Comparison of ENCODE assay signal across 8 cellular contexts in the genomic region with DNA sequence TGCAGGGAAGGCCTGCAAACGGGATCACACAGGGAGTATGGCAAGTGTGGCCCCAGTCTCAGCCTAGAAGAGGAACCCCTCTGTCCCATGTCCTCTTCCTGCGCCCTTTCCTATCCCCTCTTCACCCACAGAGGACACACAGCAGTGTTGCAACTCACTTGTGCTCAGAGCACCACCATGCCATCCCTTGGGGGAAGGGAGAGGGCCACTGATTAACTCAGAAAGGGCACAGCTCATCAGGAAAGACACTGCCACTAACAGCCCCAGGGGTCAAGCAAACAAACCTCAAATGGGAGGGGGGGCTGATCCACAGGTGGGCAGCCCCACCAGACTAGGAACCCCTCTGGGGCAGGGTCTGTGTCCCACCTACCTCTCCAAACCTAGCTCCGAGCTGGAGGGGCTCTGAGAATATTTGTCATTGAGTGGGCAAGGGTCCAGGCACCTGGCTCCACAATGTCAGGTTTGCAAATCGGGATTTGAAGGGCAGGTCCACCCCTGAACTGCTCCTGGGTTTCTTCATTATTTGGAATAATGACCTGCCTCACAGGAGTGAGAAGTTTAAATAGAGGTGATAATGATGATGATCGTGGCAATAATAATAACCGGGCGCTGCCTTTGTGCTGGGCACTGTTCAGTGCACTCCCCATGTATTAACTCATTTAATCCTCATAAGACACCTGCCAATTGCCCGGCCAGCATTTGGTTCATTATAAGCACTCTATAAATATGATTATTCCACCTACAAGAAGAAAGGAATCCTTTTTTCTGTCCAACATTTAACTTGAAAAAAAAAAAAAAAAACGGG. TPM values are rescaled to one million over a fixed set of nuclear protein-coding genes. Genes with fewer than 3 reads are reported as not detected.
DNase-seq lines count a peak whose midpoint lies in the region; ATAC-seq and TF ChIP-seq lines count a peak whose summit lies in the region.

No MANE protein-coding gene starts in this region.

- peak overlapping the region; percentile 87 for H3K4me3 ChIP-seq in RWPE2 (ENCODE audit: severe bottlenecking)
- peak overlapping the region; percentile 66 to 91 (median 78) for H3K4me3 ChIP-seq in esophagus squamous epithelium
- H3K4me3 ChIP-seq in psoas muscle, result peak overlapping the region; percentile 88

- 19 to 35% methylated on average over 7 to 9 of the region's 9 CpGs for WGBS in esophagus squamous epithelium, 2 donors
- 29 to 37% (median 30%) methylated on average over 9 of the region's 9 CpGs for WGBS in psoas muscle, 3 donors

- H3K27me3 ChIP-seq in RWPE2 (ENCODE audit: insufficient read depth, poor library complexity, severe bottlenecking), result no peaks in the 10 kb centered on the region
- no peaks in the 10 kb centered on the region for H3K27me3 ChIP-seq in esophagus squamous epithelium
- no peaks in the 10 kb centered on the region for H3K27me3 ChIP-seq in psoas muscle (ENCODE audit: insufficient read depth in 3 of 3, low read length in 2 of 3)

- no peak for ATAC-seq in RWPE2 (ENCODE audit: low read depth)
- no peak for ATAC-seq in psoas muscle
- no peak for ATAC-seq in GM19397 (IDR thresholded peaks at IDR 0.05; ENCODE audit: unreplicated experiment)

- TF ChIP-seq CTCF in RWPE2 (IDR thresholded peaks at IDR 0.05; ENCODE audit: poor library complexity, severe bottlenecking) (no peak), esophagus squamous epithelium (IDR thresholded peaks at IDR 0.05) (no peak), psoas muscle (IDR thresholded peaks at IDR 0.05) (no peak)

- H3K4me1 ChIP-seq in RWPE2 (ENCODE audit: insufficient read depth, poor library complexity, severe bottlenecking) (peaks cover 7% of the 10 kb centered on the region), esophagus squamous epithelium (peaks cover 0 to 49% (median 23%) of the 10 kb centered on the region in 3 donors), psoas muscle (peaks cover 22% of the 10 kb centered on the region)

- H3K27ac ChIP-seq in RWPE2 (ENCODE audit: poor library complexity, severe bottlenecking) (no peak overlapping the region), esophagus squamous epithelium (peak overlapping the region; percentile 29 to 97 (median 94)), psoas muscle (peak overlapping the region; percentile 98)

- H3K36me3 ChIP-seq in RWPE2 (ENCODE audit: low read depth) (peaks cover 3% of the 10 kb centered on the region), esophagus squamous epithelium (peaks cover 0 to 40% (median 3%) of the 10 kb centered on the region in 3 donors), psoas muscle (ENCODE audit: insufficient read depth in 1 of 2, low read depth in 1 of 2) (peaks cover 0 to 11% of the 10 kb centered on the region in 2 donors)

- H3K9me3 ChIP-seq in RWPE2 (ENCODE audit: severe bottlenecking) (no peaks in the 10 kb centered on the region), esophagus squamous epithelium (no peaks in the 10 kb centered on the region), psoas muscle (no peaks in the 10 kb centered on the region)

- TF ChIP-seq POLR2A in esophagus squamous epithelium (IDR thresholded peaks at IDR 0.05), result no peak

- intact Hi-C loops in esophagus squamous epithelium (cut with DNase I) (loop anchor here (5.0 kb wide), 1 partner anchor 66 kb away; no protein-coding TSS in a partner anchor), psoas muscle (cut with DNase I) (no loop called here)

- peak; percentile 46 for DNase-seq in GF-D8 (lab: John Stamatoyannopoulos, UW)
- DNase-seq in RWPE2 (ENCODE audit: low spot score), result no peak
- no peak for DNase-seq in esophagus squamous epithelium (lab: John Stamatoyannopoulos, UW)
- DNase-seq in psoas muscle, result no peak
- no peak for DNase-seq in central memory CD4-positive, alpha-beta T cell
- DNase-seq in NCI-H2171 (lab: John Stamatoyannopoulos, UW), result no peak
- DNase-seq in NCI-H187 treated with DMSO at 0.1 percent for 48 hours (lab: John Stamatoyannopoulos, UW), result no peak

RNA-seq across cellular contexts. Expression of gene ALDH4A1, which starts 1.0 kb away (rescaled TPM):
- 10 to 100 TPM; 36.7 to 59.1 (median 50.3) TPM for total RNA-seq in esophagus squamous epithelium
- 10 to 100 TPM; 31.9 to 81.1 (median 47.0) TPM for total RNA-seq in psoas muscle
- polyA plus RNA-seq in psoas muscle, result 10 to 100 TPM; 19.5 to 28.6 (median 22.7) TPM

RNA-seq across cellular contexts. Expression of gene TAS1R2, which starts 41.9 kb away (rescaled TPM):
- total RNA-seq in esophagus squamous epithelium (not detected), psoas muscle (not detected)
- polyA plus RNA-seq in psoas muscle, result not detected

RNA-seq across cellular contexts. Expression of gene IFFO2, which starts 55.1 kb away (rescaled TPM):
- total RNA-seq in esophagus squamous epithelium (10 to 100 TPM; 25.8 to 88.8 (median 52.7) TPM), psoas muscle (10 to 100 TPM in 1 of 4 donors, 1 to 10 TPM in 3; 3.7 to 14.0 (median 6.8) TPM)
- 1 to 10 TPM in 2 of 3 donors, under 1 TPM in 1; 0.94 to 1.9 (median 1.2) TPM for polyA plus RNA-seq in psoas muscle
